In the genomic region with DNA sequence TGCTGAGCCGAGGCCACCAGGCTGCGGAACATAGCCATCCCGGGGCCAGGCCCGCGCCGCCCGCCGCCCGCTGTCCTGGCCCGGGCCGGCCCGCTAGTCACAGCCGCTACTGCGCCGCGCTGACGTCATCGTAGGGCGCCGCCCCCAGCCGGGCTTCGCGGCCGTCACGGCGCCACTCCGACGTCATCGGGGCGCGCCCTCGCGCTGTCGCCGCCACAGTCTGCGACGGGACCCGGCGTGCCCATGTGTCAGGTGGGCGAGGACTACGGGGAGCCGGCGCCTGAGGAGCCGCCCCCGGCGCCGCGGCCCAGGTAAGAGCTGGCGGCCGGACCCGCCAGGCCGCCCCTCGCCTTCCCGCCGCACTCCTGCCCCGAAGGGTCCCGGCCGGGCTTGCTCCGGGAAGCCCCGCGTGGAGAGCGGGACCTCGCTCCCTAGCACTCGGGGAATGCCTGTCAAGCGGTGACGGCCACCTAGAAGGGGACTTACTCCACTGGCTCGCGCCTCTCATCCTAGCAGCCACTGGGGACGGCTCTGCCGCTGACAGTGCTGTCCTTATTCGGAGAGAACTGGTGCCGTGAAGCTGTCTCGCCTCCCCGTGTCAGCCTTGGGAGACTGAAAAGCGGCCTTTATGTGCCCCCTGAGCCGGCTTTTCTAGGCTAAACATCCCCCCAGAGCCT, we compare ENCODE assay signal across 1 cellular context.
A peak's percentile ranks its signal among the peaks of the same experiment; 100 is the strongest.
TF ChIP-seq lines count a peak whose summit lies in the region.

A gene (plus strand): TSS at position 216 of the 677 bp plus-strand sequence. CDS start 28 bp downstream, at position 244.
A gene with protein sequence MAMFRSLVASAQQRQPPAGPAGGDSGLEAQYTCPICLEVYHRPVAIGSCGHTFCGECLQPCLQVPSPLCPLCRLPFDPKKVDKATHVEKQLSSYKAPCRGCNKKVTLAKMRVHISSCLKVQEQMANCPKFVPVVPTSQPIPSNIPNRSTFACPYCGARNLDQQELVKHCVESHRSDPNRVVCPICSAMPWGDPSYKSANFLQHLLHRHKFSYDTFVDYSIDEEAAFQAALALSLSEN (minus strand): TSS at position 121 of the 677 bp plus-strand sequence. CDS start 83 bp downstream, at position 38.

TF ChIP-seq in K562, 482 proteins besides CTCF, POLR2A, EP300 and RAD21 (continued from another document and continues in another):
- no peak for TF ChIP-seq COPS2 (conservative IDR thresholded peaks at IDR 0.05)
- TF ChIP-seq MTA3 (IDR thresholded peaks at IDR 0.05; ENCODE audit: borderline replicate concordance): peak; percentile 86
- no peak for TF ChIP-seq THRAP3 (IDR thresholded peaks at IDR 0.05; ENCODE audit: borderline replicate concordance)
- no peak for TF ChIP-seq TAF9B (IDR thresholded peaks at IDR 0.05; ENCODE audit: partially characterized antibody)
- no peak for TF ChIP-seq MAFF (IDR thresholded peaks at IDR 0.05; ENCODE audit: low read length)
- TF ChIP-seq SRF (CRISPR knock-in tag; IDR thresholded peaks at IDR 0.05): 0 out of 4 replicates have a peak, but pooled peaks of 1 of the 2 experiments have one; percentile 2
- no peak for TF ChIP-seq ZNF140 (CRISPR knock-in tag; IDR thresholded peaks at IDR 0.05)
- no peak for TF ChIP-seq NR2F6 (CRISPR knock-in tag; IDR thresholded peaks at IDR 0.05)
- TF ChIP-seq, protein P1, sequence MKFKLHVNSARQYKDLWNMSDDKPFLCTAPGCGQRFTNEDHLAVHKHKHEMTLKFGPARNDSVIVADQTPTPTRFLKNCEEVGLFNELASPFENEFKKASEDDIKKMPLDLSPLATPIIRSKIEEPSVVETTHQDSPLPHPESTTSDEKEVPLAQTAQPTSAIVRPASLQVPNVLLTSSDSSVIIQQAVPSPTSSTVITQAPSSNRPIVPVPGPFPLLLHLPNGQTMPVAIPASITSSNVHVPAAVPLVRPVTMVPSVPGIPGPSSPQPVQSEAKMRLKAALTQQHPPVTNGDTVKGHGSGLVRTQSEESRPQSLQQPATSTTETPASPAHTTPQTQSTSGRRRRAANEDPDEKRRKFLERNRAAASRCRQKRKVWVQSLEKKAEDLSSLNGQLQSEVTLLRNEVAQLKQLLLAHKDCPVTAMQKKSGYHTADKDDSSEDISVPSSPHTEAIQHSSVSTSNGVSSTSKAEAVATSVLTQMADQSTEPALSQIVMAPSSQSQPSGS (CRISPR knock-in tag; IDR thresholded peaks at IDR 0.05): peak; percentile 89
- peak; percentile 100 for TF ChIP-seq TGIF2 (CRISPR knock-in tag; IDR thresholded peaks at IDR 0.05)
- no peak for TF ChIP-seq ARID1B (IDR thresholded peaks at IDR 0.05)
- TF ChIP-seq, protein P2, sequence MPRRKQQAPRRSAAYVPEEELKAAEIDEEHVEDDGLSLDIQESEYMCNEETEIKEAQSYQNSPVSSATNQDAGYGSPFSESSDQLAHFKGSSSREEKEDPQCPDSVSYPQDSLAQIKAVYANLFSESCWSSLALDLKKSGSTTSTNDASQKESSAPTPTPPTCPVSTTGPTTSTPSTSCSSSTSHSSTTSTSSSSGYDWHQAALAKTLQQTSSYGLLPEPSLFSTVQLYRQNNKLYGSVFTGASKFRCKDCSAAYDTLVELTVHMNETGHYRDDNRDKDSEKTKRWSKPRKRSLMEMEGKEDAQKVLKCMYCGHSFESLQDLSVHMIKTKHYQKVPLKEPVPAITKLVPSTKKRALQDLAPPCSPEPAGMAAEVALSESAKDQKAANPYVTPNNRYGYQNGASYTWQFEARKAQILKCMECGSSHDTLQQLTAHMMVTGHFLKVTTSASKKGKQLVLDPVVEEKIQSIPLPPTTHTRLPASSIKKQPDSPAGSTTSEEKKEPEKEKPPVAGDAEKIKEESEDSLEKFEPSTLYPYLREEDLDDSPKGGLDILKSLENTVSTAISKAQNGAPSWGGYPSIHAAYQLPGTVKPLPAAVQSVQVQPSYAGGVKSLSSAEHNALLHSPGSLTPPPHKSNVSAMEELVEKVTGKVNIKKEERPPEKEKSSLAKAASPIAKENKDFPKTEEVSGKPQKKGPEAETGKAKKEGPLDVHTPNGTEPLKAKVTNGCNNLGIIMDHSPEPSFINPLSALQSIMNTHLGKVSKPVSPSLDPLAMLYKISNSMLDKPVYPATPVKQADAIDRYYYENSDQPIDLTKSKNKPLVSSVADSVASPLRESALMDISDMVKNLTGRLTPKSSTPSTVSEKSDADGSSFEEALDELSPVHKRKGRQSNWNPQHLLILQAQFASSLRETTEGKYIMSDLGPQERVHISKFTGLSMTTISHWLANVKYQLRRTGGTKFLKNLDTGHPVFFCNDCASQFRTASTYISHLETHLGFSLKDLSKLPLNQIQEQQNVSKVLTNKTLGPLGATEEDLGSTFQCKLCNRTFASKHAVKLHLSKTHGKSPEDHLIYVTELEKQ (CRISPR knock-in tag; IDR thresholded peaks at IDR 0.05): no peak
- TF ChIP-seq ZBTB17 (CRISPR knock-in tag; IDR thresholded peaks at IDR 0.05): peak; percentile 66
- TF ChIP-seq, protein P3, sequence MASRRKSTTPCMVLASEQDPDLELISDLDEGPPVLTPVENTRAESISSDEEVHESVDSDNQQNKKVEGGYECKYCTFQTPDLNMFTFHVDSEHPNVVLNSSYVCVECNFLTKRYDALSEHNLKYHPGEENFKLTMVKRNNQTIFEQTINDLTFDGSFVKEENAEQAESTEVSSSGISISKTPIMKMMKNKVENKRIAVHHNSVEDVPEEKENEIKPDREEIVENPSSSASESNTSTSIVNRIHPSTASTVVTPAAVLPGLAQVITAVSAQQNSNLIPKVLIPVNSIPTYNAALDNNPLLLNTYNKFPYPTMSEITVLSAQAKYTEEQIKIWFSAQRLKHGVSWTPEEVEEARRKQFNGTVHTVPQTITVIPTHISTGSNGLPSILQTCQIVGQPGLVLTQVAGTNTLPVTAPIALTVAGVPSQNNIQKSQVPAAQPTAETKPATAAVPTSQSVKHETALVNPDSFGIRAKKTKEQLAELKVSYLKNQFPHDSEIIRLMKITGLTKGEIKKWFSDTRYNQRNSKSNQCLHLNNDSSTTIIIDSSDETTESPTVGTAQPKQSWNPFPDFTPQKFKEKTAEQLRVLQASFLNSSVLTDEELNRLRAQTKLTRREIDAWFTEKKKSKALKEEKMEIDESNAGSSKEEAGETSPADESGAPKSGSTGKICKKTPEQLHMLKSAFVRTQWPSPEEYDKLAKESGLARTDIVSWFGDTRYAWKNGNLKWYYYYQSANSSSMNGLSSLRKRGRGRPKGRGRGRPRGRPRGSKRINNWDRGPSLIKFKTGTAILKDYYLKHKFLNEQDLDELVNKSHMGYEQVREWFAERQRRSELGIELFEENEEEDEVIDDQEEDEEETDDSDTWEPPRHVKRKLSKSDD (conservative IDR thresholded peaks at IDR 0.05; ENCODE audit: low read length): peak; percentile 87
- TF ChIP-seq MAFK (IDR thresholded peaks at IDR 0.05; ENCODE audit: low read length): no peak
- TF ChIP-seq CREBBP (IDR thresholded peaks at IDR 0.05; ENCODE audit: low read depth, low read length): no peak
- TF ChIP-seq, protein P4, sequence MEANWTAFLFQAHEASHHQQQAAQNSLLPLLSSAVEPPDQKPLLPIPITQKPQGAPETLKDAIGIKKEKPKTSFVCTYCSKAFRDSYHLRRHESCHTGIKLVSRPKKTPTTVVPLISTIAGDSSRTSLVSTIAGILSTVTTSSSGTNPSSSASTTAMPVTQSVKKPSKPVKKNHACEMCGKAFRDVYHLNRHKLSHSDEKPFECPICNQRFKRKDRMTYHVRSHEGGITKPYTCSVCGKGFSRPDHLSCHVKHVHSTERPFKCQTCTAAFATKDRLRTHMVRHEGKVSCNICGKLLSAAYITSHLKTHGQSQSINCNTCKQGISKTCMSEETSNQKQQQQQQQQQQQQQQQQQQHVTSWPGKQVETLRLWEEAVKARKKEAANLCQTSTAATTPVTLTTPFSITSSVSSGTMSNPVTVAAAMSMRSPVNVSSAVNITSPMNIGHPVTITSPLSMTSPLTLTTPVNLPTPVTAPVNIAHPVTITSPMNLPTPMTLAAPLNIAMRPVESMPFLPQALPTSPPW (CRISPR knock-in tag; IDR thresholded peaks at IDR 0.05): peak; percentile 72; the same call in 1 of the 2 replicates
- no peak for TF ChIP-seq RBM34 (IDR thresholded peaks at IDR 0.05; ENCODE audit: borderline replicate concordance, insufficient read depth, low read length)
- TF ChIP-seq, protein P5, sequence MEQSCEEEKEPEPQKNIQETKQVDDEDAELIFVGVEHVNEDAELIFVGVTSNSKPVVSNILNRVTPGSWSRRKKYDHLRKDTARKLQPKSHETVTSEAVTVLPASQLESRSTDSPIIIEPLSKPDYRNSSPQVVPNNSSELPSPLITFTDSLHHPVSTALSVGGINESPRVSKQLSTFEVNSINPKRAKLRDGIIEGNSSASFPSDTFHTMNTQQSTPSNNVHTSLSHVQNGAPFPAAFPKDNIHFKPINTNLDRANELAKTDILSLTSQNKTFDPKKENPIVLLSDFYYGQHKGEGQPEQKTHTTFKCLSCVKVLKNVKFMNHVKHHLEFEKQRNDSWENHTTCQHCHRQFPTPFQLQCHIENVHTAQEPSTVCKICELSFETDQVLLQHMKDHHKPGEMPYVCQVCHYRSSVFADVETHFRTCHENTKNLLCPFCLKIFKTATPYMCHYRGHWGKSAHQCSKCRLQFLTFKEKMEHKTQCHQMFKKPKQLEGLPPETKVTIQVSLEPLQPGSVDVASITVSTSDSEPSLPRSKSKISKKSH (CRISPR knock-in tag; IDR thresholded peaks at IDR 0.05): no peak
- TF ChIP-seq, protein P6, sequence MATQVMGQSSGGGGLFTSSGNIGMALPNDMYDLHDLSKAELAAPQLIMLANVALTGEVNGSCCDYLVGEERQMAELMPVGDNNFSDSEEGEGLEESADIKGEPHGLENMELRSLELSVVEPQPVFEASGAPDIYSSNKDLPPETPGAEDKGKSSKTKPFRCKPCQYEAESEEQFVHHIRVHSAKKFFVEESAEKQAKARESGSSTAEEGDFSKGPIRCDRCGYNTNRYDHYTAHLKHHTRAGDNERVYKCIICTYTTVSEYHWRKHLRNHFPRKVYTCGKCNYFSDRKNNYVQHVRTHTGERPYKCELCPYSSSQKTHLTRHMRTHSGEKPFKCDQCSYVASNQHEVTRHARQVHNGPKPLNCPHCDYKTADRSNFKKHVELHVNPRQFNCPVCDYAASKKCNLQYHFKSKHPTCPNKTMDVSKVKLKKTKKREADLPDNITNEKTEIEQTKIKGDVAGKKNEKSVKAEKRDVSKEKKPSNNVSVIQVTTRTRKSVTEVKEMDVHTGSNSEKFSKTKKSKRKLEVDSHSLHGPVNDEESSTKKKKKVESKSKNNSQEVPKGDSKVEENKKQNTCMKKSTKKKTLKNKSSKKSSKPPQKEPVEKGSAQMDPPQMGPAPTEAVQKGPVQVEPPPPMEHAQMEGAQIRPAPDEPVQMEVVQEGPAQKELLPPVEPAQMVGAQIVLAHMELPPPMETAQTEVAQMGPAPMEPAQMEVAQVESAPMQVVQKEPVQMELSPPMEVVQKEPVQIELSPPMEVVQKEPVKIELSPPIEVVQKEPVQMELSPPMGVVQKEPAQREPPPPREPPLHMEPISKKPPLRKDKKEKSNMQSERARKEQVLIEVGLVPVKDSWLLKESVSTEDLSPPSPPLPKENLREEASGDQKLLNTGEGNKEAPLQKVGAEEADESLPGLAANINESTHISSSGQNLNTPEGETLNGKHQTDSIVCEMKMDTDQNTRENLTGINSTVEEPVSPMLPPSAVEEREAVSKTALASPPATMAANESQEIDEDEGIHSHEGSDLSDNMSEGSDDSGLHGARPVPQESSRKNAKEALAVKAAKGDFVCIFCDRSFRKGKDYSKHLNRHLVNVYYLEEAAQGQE (CRISPR knock-in tag; IDR thresholded peaks at IDR 0.05; ENCODE audit: low read depth): peak; percentile 87
- TF ChIP-seq ZNF785 (CRISPR knock-in tag; IDR thresholded peaks at IDR 0.05): no peak
- TF ChIP-seq, protein P7, sequence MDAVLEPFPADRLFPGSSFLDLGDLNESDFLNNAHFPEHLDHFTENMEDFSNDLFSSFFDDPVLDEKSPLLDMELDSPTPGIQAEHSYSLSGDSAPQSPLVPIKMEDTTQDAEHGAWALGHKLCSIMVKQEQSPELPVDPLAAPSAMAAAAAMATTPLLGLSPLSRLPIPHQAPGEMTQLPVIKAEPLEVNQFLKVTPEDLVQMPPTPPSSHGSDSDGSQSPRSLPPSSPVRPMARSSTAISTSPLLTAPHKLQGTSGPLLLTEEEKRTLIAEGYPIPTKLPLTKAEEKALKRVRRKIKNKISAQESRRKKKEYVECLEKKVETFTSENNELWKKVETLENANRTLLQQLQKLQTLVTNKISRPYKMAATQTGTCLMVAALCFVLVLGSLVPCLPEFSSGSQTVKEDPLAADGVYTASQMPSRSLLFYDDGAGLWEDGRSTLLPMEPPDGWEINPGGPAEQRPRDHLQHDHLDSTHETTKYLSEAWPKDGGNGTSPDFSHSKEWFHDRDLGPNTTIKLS (IDR thresholded peaks at IDR 0.05; ENCODE audit: borderline replicate concordance, low read depth): peak; percentile 90
- no peak for TF ChIP-seq HNRNPH1 (optimal IDR thresholded peaks at IDR 0.05; ENCODE audit: low read depth, low read length)
- TF ChIP-seq, protein P8, sequence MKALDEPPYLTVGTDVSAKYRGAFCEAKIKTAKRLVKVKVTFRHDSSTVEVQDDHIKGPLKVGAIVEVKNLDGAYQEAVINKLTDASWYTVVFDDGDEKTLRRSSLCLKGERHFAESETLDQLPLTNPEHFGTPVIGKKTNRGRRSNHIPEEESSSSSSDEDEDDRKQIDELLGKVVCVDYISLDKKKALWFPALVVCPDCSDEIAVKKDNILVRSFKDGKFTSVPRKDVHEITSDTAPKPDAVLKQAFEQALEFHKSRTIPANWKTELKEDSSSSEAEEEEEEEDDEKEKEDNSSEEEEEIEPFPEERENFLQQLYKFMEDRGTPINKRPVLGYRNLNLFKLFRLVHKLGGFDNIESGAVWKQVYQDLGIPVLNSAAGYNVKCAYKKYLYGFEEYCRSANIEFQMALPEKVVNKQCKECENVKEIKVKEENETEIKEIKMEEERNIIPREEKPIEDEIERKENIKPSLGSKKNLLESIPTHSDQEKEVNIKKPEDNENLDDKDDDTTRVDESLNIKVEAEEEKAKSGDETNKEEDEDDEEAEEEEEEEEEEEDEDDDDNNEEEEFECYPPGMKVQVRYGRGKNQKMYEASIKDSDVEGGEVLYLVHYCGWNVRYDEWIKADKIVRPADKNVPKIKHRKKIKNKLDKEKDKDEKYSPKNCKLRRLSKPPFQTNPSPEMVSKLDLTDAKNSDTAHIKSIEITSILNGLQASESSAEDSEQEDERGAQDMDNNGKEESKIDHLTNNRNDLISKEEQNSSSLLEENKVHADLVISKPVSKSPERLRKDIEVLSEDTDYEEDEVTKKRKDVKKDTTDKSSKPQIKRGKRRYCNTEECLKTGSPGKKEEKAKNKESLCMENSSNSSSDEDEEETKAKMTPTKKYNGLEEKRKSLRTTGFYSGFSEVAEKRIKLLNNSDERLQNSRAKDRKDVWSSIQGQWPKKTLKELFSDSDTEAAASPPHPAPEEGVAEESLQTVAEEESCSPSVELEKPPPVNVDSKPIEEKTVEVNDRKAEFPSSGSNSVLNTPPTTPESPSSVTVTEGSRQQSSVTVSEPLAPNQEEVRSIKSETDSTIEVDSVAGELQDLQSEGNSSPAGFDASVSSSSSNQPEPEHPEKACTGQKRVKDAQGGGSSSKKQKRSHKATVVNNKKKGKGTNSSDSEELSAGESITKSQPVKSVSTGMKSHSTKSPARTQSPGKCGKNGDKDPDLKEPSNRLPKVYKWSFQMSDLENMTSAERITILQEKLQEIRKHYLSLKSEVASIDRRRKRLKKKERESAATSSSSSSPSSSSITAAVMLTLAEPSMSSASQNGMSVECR (CRISPR knock-in tag; IDR thresholded peaks at IDR 0.05): peak; percentile 100
- TF ChIP-seq EGR1 (conservative IDR thresholded peaks at IDR 0.05): peak; percentile 16; the same call in 1 of the 2 replicates
- TF ChIP-seq FOSL1 (tag; conservative IDR thresholded peaks at IDR 0.05): peak; percentile 76
